9 cellular contexts compared by ENCODE assay signal in genomic region chr5:135560858-135561257, GRCh38. TPM values are rescaled to one million over a fixed set of nuclear protein-coding genes. Genes with fewer than 3 reads are reported as not detected.
A peak's percentile ranks its signal among the peaks of the same experiment; 100 is the strongest.
DNase-seq lines count a peak whose midpoint lies in the region; ATAC-seq and TF ChIP-seq lines count a peak whose summit lies in the region.
"Had no signal": no experiment of that assay in that cellular context is flagged by ENCODE, and none has a peak within 500 bp of the region (broad histone marks: within the 10 kb centered on the region; RNA-seq: fewer than 3 reads in every experiment).

No MANE protein-coding gene starts in this region.

- H3K9me3 Mint-ChIP-seq in activated naive CD4-positive, alpha-beta T cell treated with anti-CD3 and anti-CD28 coated beads, Interleukin-2, amount 10 ng/mL, durations not matched to agents 7 days and 5 days = no peaks in the 10 kb centered on the region

- H3K4me1 ChIP-seq in SJSA1 (replicated peaks) (no peaks in the 10 kb centered on the region), cardiac muscle cell (ENCODE audit: low read depth) (no peaks in the 10 kb centered on the region)

- ATAC-seq in GM21825 (IDR thresholded peaks at IDR 0.05; ENCODE audit: unreplicated experiment) = no peak

- peak; percentile 75 for DNase-seq in GM10266 (ENCODE audit: extremely low spot score)
- peak; percentile 87 for DNase-seq in H7
- peak; percentile 73 for DNase-seq in M059J (ENCODE audit: low read depth)
- peak; percentile 80 to 87 for DNase-seq in SJSA1 (ENCODE audit: low read depth in 1 of 2, low spot score in 2 of 2)
- DNase-seq in activated naive CD4-positive, alpha-beta T cell treated with anti-CD3 and anti-CD28 coated beads, Interleukin-2, amount 10 ng/mL, durations not matched to agents 7 days and 5 days = peak; percentile 78
- DNase-seq in cardiac muscle cell (ENCODE audit: low read depth in 1 of 2, low spot score in 1 of 2) = peak; percentile 83 to 92
- peak; percentile 90 for DNase-seq in retina

- H3K27me3 ChIP-seq in H7 (ENCODE audit: control insufficient read depth, insufficient read depth, low read length) = peaks cover 5% of the 10 kb centered on the region
- H3K27me3 ChIP-seq in SJSA1 (replicated peaks) = peaks cover 16% of the 10 kb centered on the region
- H3K27me3 ChIP-seq in cardiac muscle cell = peaks cover 23% of the 10 kb centered on the region

- H3K27ac Mint-ChIP-seq in activated naive CD4-positive, alpha-beta T cell treated with anti-CD3 and anti-CD28 coated beads, Interleukin-2, amount 10 ng/mL, durations not matched to agents 7 days and 5 days = no peak overlapping the region

- H3K9me3 ChIP-seq in SJSA1 (replicated peaks) (no peaks in the 10 kb centered on the region), cardiac muscle cell (ENCODE audit: low read depth) (no peaks in the 10 kb centered on the region)
- H3K9me3 ChIP-seq: neutrophil had no signal

- peaks cover 41% of the 10 kb centered on the region for H3K27me3 Mint-ChIP-seq in activated naive CD4-positive, alpha-beta T cell treated with anti-CD3 and anti-CD28 coated beads, Interleukin-2, amount 10 ng/mL, durations not matched to agents 7 days and 5 days

- H3K4me3 ChIP-seq in H7 (ENCODE audit: insufficient read depth, low read depth, low read length) (no peak overlapping the region), SJSA1 (no peak overlapping the region), cardiac muscle cell (no peak overlapping the region)

- H3K36me3 Mint-ChIP-seq in activated naive CD4-positive, alpha-beta T cell treated with anti-CD3 and anti-CD28 coated beads, Interleukin-2, amount 10 ng/mL, durations not matched to agents 7 days and 5 days = no peaks in the 10 kb centered on the region

- peaks cover 4% of the 10 kb centered on the region for H3K4me1 Mint-ChIP-seq in activated naive CD4-positive, alpha-beta T cell treated with anti-CD3 and anti-CD28 coated beads, Interleukin-2, amount 10 ng/mL, durations not matched to agents 7 days and 5 days

- H3K27ac ChIP-seq in SJSA1 (no peak overlapping the region), cardiac muscle cell (no peak overlapping the region)
- H3K27ac ChIP-seq: neutrophil had no signal

- no peak overlapping the region for H3K4me3 Mint-ChIP-seq in activated naive CD4-positive, alpha-beta T cell treated with anti-CD3 and anti-CD28 coated beads, Interleukin-2, amount 10 ng/mL, durations not matched to agents 7 days and 5 days

- CTCF ChIA-PET in activated naive CD4-positive, alpha-beta T cell treated with anti-CD3 and anti-CD28 coated beads, Interleukin-2, amount 10 ng/mL, durations not matched to agents 7 days and 5 days (lab: Charles Lee) = interaction anchor here (0.7 to 13.7 kb wide), 15 partner anchors 9 to 269 kb away, joined by 3 to 173 read pairs (median 4); no protein-coding TSS in a partner anchor

- H3K36me3 ChIP-seq in H7 (replicated peaks; ENCODE audit: control insufficient read depth, insufficient read depth, low read length) = no peaks in the 10 kb centered on the region
- no peaks in the 10 kb centered on the region for H3K36me3 ChIP-seq in SJSA1
- no peaks in the 10 kb centered on the region for H3K36me3 ChIP-seq in cardiac muscle cell
- H3K36me3 ChIP-seq: neutrophil had no signal

- peak; percentile 82 for TF ChIP-seq CTCF in GM10266 (IDR thresholded peaks at IDR 0.05; ENCODE audit: control insufficient read depth, insufficient read depth, low read depth, missing control alignments)
- TF ChIP-seq CTCF in cardiac muscle cell (IDR thresholded peaks at IDR 0.05; ENCODE audit: low read depth, low read length) = peak; percentile 93

RNA-seq across cellular contexts. Expression of gene CXCL14, which starts 17.9 kb away (rescaled TPM):
- 2.7 and 4.2 TPM in 2 replicates for total RNA-seq in H7 (2014; rRNA removed; shearing (Covaris generic))
- total RNA-seq in M059J (2014; rRNA removed; shearing (Covaris generic)) = 0.62 TPM in 1 of 2 replicates, not detected in the other
- 0.29 TPM in 1 of 2 replicates, not detected in the other for total RNA-seq in SJSA1 (2014; rRNA removed; shearing (Covaris generic))
- 0.11 and 1.2 TPM in 2 replicates for total RNA-seq in cardiac muscle cell
- 1.1 and 1.9 TPM in 2 replicates for polyA plus RNA-seq in cardiac muscle cell

RNA-seq across cellular contexts. Expression of gene NEUROG1, which starts 25.1 kb away (rescaled TPM):
- not detected in 2 replicates for total RNA-seq in H7 (2014; rRNA removed; shearing (Covaris generic))
- total RNA-seq in M059J (2014; rRNA removed; shearing (Covaris generic)) = not detected in 2 replicates
- not detected in 2 replicates for total RNA-seq in SJSA1 (2014; rRNA removed; shearing (Covaris generic))
- total RNA-seq in cardiac muscle cell = not detected in 2 replicates
- polyA plus RNA-seq in cardiac muscle cell = not detected in 2 replicates
